8 cellular contexts compared by ENCODE assay signal in genomic region chr4:78720994-78721677, GRCh38. TPM values are rescaled to one million over a fixed set of nuclear protein-coding genes. Genes with fewer than 3 reads are reported as not detected.
DNase-seq lines count a peak whose midpoint lies in the region; ATAC-seq and TF ChIP-seq lines count a peak whose summit lies in the region.

No MANE protein-coding gene starts in this region.

- peak; percentile 76 for ATAC-seq in GM21723 (IDR thresholded peaks at IDR 0.05; ENCODE audit: unreplicated experiment)
- ATAC-seq in esophagus mucosa = peak; percentile 28

- H3K36me3 ChIP-seq in GM06990 (ENCODE audit: control insufficient read depth, insufficient read depth, low read length) (no peaks in the 10 kb centered on the region), thyroid gland (no peaks in the 10 kb centered on the region)

- WGBS in thyroid gland, 2 donors = 69 to 82% methylated on average over 10 of the region's 10 CpGs

- no peak for TF ChIP-seq POLR2A in thyroid gland (IDR thresholded peaks at IDR 0.05)

- TF ChIP-seq CTCF in GM06990 (IDR thresholded peaks at IDR 0.05; ENCODE audit: insufficient read depth, low read length, poor library complexity, severe bottlenecking) (no peak), thyroid gland (IDR thresholded peaks at IDR 0.05) (no peak)

- H3K27ac ChIP-seq in thyroid gland = peak overlapping the region in 1 of 3 donors; percentile 33

- H3K4me1 ChIP-seq in thyroid gland = no peaks in the 10 kb centered on the region

- DNase-seq in GM06990 (ENCODE audit: extremely low read depth, insufficient read length) = peak; percentile 41
- DNase-seq in OCI-M1 (lab: John Stamatoyannopoulos, UW) = peak; percentile 93
- peak; percentile 4 to 10 for DNase-seq in thyroid gland
- DNase-seq in effector CD4-positive, alpha-beta T cell = no peak
- DNase-seq in NCI-H82 treated with DMSO at 0.1 percent for 48 hours (lab: John Stamatoyannopoulos, UW; ENCODE audit: unreplicated experiment) = no peak
- DNase-seq in NCI-H187 (lab: John Stamatoyannopoulos, UW) = no peak

- intact Hi-C loops in thyroid gland (cut with DNase I) = no loop called here

- H3K27me3 ChIP-seq in GM06990 (replicated peaks; ENCODE audit: control insufficient read depth, insufficient read depth, low read length) (no peaks in the 10 kb centered on the region), thyroid gland (no peaks in the 10 kb centered on the region)

- no peaks in the 10 kb centered on the region for H3K9me3 ChIP-seq in thyroid gland

- H3K4me3 ChIP-seq in GM06990 (replicated peaks; ENCODE audit: low read depth, low read length) = no peak overlapping the region; the same call in 1 of the 2 replicates
- no peak overlapping the region for H3K4me3 ChIP-seq in thyroid gland (replicated peaks in 1 of 3)

RNA-seq across cellular contexts. Expression of gene BMP2K, which starts 55.0 kb away (rescaled TPM):
- total RNA-seq in esophagus mucosa = 42.4 TPM
- 10 to 100 TPM; 63.8 to 69.2 (median 64.3) TPM for total RNA-seq in thyroid gland

Comparison
In these comparisons a context has a peak if more than half of its experiments do, and no peak if none do; other contexts are left out.
1. DNase-seq: peak in GM06990 (single experiment), OCI-M1 (single experiment) and thyroid gland (2 of 2); none in effector CD4-positive, alpha-beta T cell (single experiment), NCI-H82 treated with DMSO at 0.1 percent for 48 hours (single experiment) and NCI-H187 (0 of 2).